Comparison of ENCODE assay signal across 8 cellular contexts in genomic region chr6:134111062-134111677, GRCh38. TPM values are rescaled to one million over a fixed set of nuclear protein-coding genes. Genes with fewer than 3 reads are reported as not detected.
DNase-seq lines count a peak whose midpoint lies in the region; ATAC-seq and TF ChIP-seq lines count a peak whose summit lies in the region.

No MANE protein-coding gene starts in this region.

- H3K36me3 ChIP-seq in DND-41 (ENCODE audit: insufficient read depth, low read length) (no peaks in the 10 kb centered on the region), Karpas-422 (ENCODE audit: insufficient read depth, low read length) (no peaks in the 10 kb centered on the region)

- no peaks in the 10 kb centered on the region for H3K9me2 ChIP-seq in Karpas-422 (replicated peaks; ENCODE audit: insufficient read depth, low read length)

- H3K79me2 ChIP-seq in DND-41 (ENCODE audit: insufficient read depth, low read length): no peaks in the 10 kb centered on the region
- no peaks in the 10 kb centered on the region for H3K79me2 ChIP-seq in Karpas-422 (ENCODE audit: low read length)

- peaks cover 0 to 9% (median 3%) of the 10 kb centered on the region in 3 donors for H3K4me1 Mint-ChIP-seq in T-cell

- peaks cover 15 to 20% of the 10 kb centered on the region in 2 donors for H3K27me3 Mint-ChIP-seq in T-cell

- POLR2A ChIA-PET in T-cell (lab: Charles Lee): interaction anchor here in 1 of 2 donors (0.6 kb wide), 1 partner anchor 411 kb away, joined by 5 read pairs; no protein-coding TSS in a partner anchor

- TF ChIP-seq CTCF in DND-41 (IDR thresholded peaks at IDR 0.05; ENCODE audit: borderline replicate concordance, extremely low read depth, low read length, poor library complexity, severe bottlenecking): peak; percentile 92

- H4K20me1 ChIP-seq in DND-41 (ENCODE audit: insufficient read depth, low read length) (no peaks in the 10 kb centered on the region), Karpas-422 (ENCODE audit: insufficient read depth, low read depth, low read length) (no peaks in the 10 kb centered on the region)

- H3K4me1 ChIP-seq in DND-41 (ENCODE audit: insufficient read depth, low read length): no peaks in the 10 kb centered on the region
- no peaks in the 10 kb centered on the region for H3K4me1 ChIP-seq in Karpas-422 (ENCODE audit: low read length)

- no peaks in the 10 kb centered on the region for H3K36me3 Mint-ChIP-seq in T-cell

- ATAC-seq in DND-41 (ENCODE audit: insufficient read depth, low read depth): peak; percentile 75
- peak; percentile 52 for ATAC-seq in GM19463 (IDR thresholded peaks at IDR 0.05; ENCODE audit: unreplicated experiment)
- peak; percentile 43 to 57 (median 49) for ATAC-seq in T-cell (replicated peaks in 1 of 4)
- no peak for ATAC-seq in GM21723 (IDR thresholded peaks at IDR 0.05; ENCODE audit: unreplicated experiment)

- DNase-seq in DND-41: peak; percentile 44
- DNase-seq in Karpas-422: peak; percentile 90
- DNase-seq in T-cell: peak in 26 of 34 experiments; percentile 7 to 53 (median 24)
- peak; percentile 40 to 72 for DNase-seq in dermis microvascular lymphatic vessel endothelial cell (ENCODE audit: low read depth in 2 of 2)
- peak; percentile 56 for DNase-seq in midbrain (lab: John Stamatoyannopoulos, UW)
- no peak for DNase-seq in UCSD-AML1 (lab: John Stamatoyannopoulos, UW; ENCODE audit: unreplicated experiment)

- no peak overlapping the region for H3K4me3 Mint-ChIP-seq in T-cell

- no peak overlapping the region for H3K4me2 ChIP-seq in DND-41 (ENCODE audit: insufficient read depth, low read length)
- H3K4me2 ChIP-seq in Karpas-422 (ENCODE audit: low read depth, low read length, poor library complexity, severe bottlenecking): no peak overlapping the region

- CTCF ChIA-PET in T-cell (lab: Charles Lee): interaction anchor here (0.5 to 2.7 kb wide), 18 partner anchors 8 to 1911 kb away, joined by 3 to 14 read pairs (median 5); no protein-coding TSS in a partner anchor

- no peaks in the 10 kb centered on the region for H3K9me3 ChIP-seq in DND-41 (ENCODE audit: insufficient read depth, low read length, severe bottlenecking)
- no peaks in the 10 kb centered on the region for H3K9me3 ChIP-seq in Karpas-422 (ENCODE audit: low read length)

- H2AFZ ChIP-seq in DND-41 (ENCODE audit: low read depth, low read length) (no peak overlapping the region), Karpas-422 (ENCODE audit: low read length) (no peak overlapping the region)

- no peak overlapping the region for H3K27ac Mint-ChIP-seq in T-cell

- no peak overlapping the region for H3K4me3 ChIP-seq in DND-41 (ENCODE audit: low read depth in 1 of 2, low read length in 2 of 2)
- H3K4me3 ChIP-seq in Karpas-422 (ENCODE audit: low read length): no peak overlapping the region

- H3K9me3 Mint-ChIP-seq in T-cell: no peaks in the 10 kb centered on the region

- H3K27me3 ChIP-seq in DND-41 (ENCODE audit: insufficient read depth, low read length, poor library complexity): peaks cover 1% of the 10 kb centered on the region
- H3K27me3 ChIP-seq in Karpas-422 (ENCODE audit: low read length): no peaks in the 10 kb centered on the region

- H3K9ac ChIP-seq in DND-41 (ENCODE audit: low read depth, low read length) (no peak overlapping the region), Karpas-422 (ENCODE audit: low read length) (no peak overlapping the region)

- H3K27ac ChIP-seq in DND-41 (ENCODE audit: low read length): no peak overlapping the region
- H3K27ac ChIP-seq in Karpas-422 (ENCODE audit: low read length): no peak overlapping the region

RNA-seq across cellular contexts. Expression of gene SLC2A12, which starts 58.7 kb away (rescaled TPM):
- total RNA-seq in Karpas-422 (2014; rRNA removed; shearing (Covaris generic); ENCODE audit: low replicate concordance): 0.14 and 0.34 TPM in 2 replicates
- under 1 TPM in 1 of 5 donors, not detected in 4; 0.06 TPM for total RNA-seq in T-cell
- total RNA-seq in dermis microvascular lymphatic vessel endothelial cell: 20.0 and 48.7 TPM in 2 replicates

Comparison
In these comparisons a context has a peak if more than half of its experiments do, and no peak if none do; other contexts are left out.
1. RNA of gene SLC2A12, which starts 58.7 kb away (total RNA-seq): 20.0 to 48.7 TPM in dermis microvascular lymphatic vessel endothelial cell; 0.14 to 0.34 TPM in Karpas-422 and 0.06 TPM in T-cell; every median in the first group is over 10 times any median in the second.